ENCODE assay signal across 23 cellular contexts in genomic region chr7:125485223-125485622, GRCh38.
"Had no signal": no experiment of that assay in that cellular context is flagged by ENCODE, and none has a peak within 500 bp of the region (broad histone marks: within the 10 kb centered on the region; RNA-seq: fewer than 3 reads in every experiment).

No MANE protein-coding gene starts in this region.

- H3K27ac ChIP-seq: SJSA1, SK-N-MC had no signal

- FAIRE-seq: HepG2 had no signal

- H3K9me3 ChIP-seq: MG63, SJSA1 had no signal

- H3K4me1 ChIP-seq: SJSA1 had no signal

- H3K36me3 ChIP-seq: MG63, SJSA1 had no signal

- ATAC-seq: HepG2, Panc1 had no signal

- H3K4me3 ChIP-seq: MG63, SJSA1, SK-N-MC had no signal

- DNase-seq: IMR-90, Karpas-422, KG1, MG63, NCI-H1092, NCI-H1105 treated with DMSO at 0.1 percent for 48 hours, NCI-H1417 treated with DMSO at 0.1 percent for 48 hours, NCI-H146, NCI-H187, NCI-H2029, NCI-H2081 treated with DMSO at 0.1 percent for 48 hours, NCI-H2171, NCI-H226, NCI-H446, NCI-H510A treated with DMSO at 0.1 percent for 48 hours, NCI-H526 treated with DMSO at 0.1 percent for 48 hours, NCI-H774, Right ventricle myocardium superior, SIG-M5 had no signal
